19 cellular contexts compared by ENCODE assay signal in genomic region chr6:149074832-149075258, GRCh38.
A peak's percentile ranks its signal among the peaks of the same experiment; 100 is the strongest.
DNase-seq lines count a peak whose midpoint lies in the region; ATAC-seq, FAIRE-seq and TF ChIP-seq lines count a peak whose summit lies in the region.
"Had no signal": no experiment of that assay in that cellular context is flagged by ENCODE, and none has a peak within 500 bp of the region (broad histone marks: within the 10 kb centered on the region; RNA-seq: fewer than 3 reads in every experiment).

No MANE protein-coding gene starts in this region.

- no TSS peak for BruUV-seq in MCF 10A (replicated peaks; lab: Mats Ljungman, UMichigan)

- 50% methylated on average over 2 of the region's 2 CpGs for WGBS in right lobe of liver (ENCODE audit: insufficient coverage, low coverage, low lambda C conversion rate, missing lambda C conversion rate)

- no peaks in the 10 kb centered on the region for H3K36me3 ChIP-seq in breast epithelium
- no peaks in the 10 kb centered on the region for H3K36me3 ChIP-seq in right lobe of liver

- TF ChIP-seq POLR2A in breast epithelium (IDR thresholded peaks at IDR 0.05) (no peak), right lobe of liver (IDR thresholded peaks at IDR 0.05) (no peak)

- H3K27ac Mint-ChIP-seq in MCF 10A (ENCODE audit: low read depth, unreplicated experiment) (peak overlapping the region; percentile 70), T-helper 17 cell (peak overlapping the region; percentile 93)
- H3K27ac Mint-ChIP-seq: CD14-positive monocyte had no signal

- ATAC-seq in T-helper 17 cell (no peak), right lobe of liver (peak in 3 of 4 donors; percentile 37 to 44 (median 42))
- ATAC-seq: GM12878 had no signal

- no peaks in the 10 kb centered on the region for H3K4me1 ChIP-seq in breast epithelium
- H3K4me1 ChIP-seq in right lobe of liver: peaks cover 0 to 6% (median 2%) of the 10 kb centered on the region in 4 donors

- no peak overlapping the region for H3K4me3 ChIP-seq in breast epithelium
- no peak overlapping the region for H3K4me3 ChIP-seq in right lobe of liver
- H3K4me3 ChIP-seq in dorsolateral prefrontal cortex: no peak overlapping the region
- H3K4me3 ChIP-seq: GM12878, GM23248 had no signal

- H3K4me3 Mint-ChIP-seq in MCF 10A (ENCODE audit: unreplicated experiment) (no peak overlapping the region), T-helper 17 cell (no peak overlapping the region)
- H3K4me3 Mint-ChIP-seq: CD14-positive monocyte had no signal

- H3K27me3 ChIP-seq in breast epithelium: no peaks in the 10 kb centered on the region
- H3K27me3 ChIP-seq in right lobe of liver: no peaks in the 10 kb centered on the region
- no peaks in the 10 kb centered on the region for H3K27me3 ChIP-seq in dorsolateral prefrontal cortex

- H3K9me3 Mint-ChIP-seq in MCF 10A (ENCODE audit: unreplicated experiment): peaks cover 7% of the 10 kb centered on the region

- CTCF ChIA-PET in MCF 10A (lab: Yijun Ruan, JAX): interaction anchor here (0.6 to 1.8 kb wide), 7 partner anchors 13 to 248 kb away, joined by 3 to 7 read pairs (median 5); no protein-coding TSS in a partner anchor

- H3K9me3 ChIP-seq in breast epithelium (no peaks in the 10 kb centered on the region), T-helper 17 cell (ENCODE audit: control insufficient read depth, low read length, poor library complexity, severe bottlenecking) (no peaks in the 10 kb centered on the region), right lobe of liver (no peaks in the 10 kb centered on the region)

- TF ChIP-seq CTCF in MCF 10A (IDR thresholded peaks at IDR 0.05; ENCODE audit: unreplicated experiment): no peak
- no peak for TF ChIP-seq CTCF in breast epithelium (IDR thresholded peaks at IDR 0.05)
- TF ChIP-seq CTCF in right lobe of liver (IDR thresholded peaks at IDR 0.05): no peak
- TF ChIP-seq CTCF in dorsolateral prefrontal cortex (IDR thresholded peaks at IDR 0.05 in 54 of 56, conservative IDR thresholded peaks at IDR 0.05 in 2 of 56; ENCODE audit: low read depth in 1 of 56, partially characterized antibody in 56 of 56): no peak

- H3K36me3 Mint-ChIP-seq in MCF 10A (ENCODE audit: insufficient read depth, unreplicated experiment) (peaks cover 4% of the 10 kb centered on the region), T-helper 17 cell (ENCODE audit: low read depth) (no peaks in the 10 kb centered on the region)
- H3K36me3 Mint-ChIP-seq: CD14-positive monocyte had no signal

- H3K27me3 Mint-ChIP-seq in MCF 10A (ENCODE audit: insufficient read depth, unreplicated experiment) (no peaks in the 10 kb centered on the region), T-helper 17 cell (no peaks in the 10 kb centered on the region)

- POLR2A ChIA-PET in MCF 10A (lab: Yijun Ruan, JAX): interaction anchor here (1.0 to 5.7 kb wide), 5 partner anchors 11 to 243 kb away, joined by 3 to 78 read pairs (median 4); partner anchors contain the start of gene TAB2

- H3K27ac ChIP-seq in breast epithelium (no peak overlapping the region), right lobe of liver (no peak overlapping the region), dorsolateral prefrontal cortex (no peak overlapping the region)
- H3K27ac ChIP-seq: GM23248, RWPE1 had no signal

- FAIRE-seq in frontal cortex (lab: Jason Lieb, UNC): no peak

- intact Hi-C loops in MCF 10A (cut with micrococcal nuclease): no loop called here
- intact Hi-C loops in breast epithelium (cut with DNase I; ENCODE audit: low total_unique reads): no loop called here
- intact Hi-C loops in right lobe of liver (cut with DNase I): no loop called here
- intact Hi-C loops in dorsolateral prefrontal cortex (cut with DNase I): loop anchor here in 1 of 2 donors (5.0 kb wide), 1 partner anchor 38 kb away; no protein-coding TSS in a partner anchor

- H3K4me1 Mint-ChIP-seq in MCF 10A (ENCODE audit: insufficient read depth, unreplicated experiment) (peaks cover 13% of the 10 kb centered on the region), T-helper 17 cell (peaks cover 19% of the 10 kb centered on the region)

- DNase-seq in MCF 10A (ENCODE audit: unreplicated experiment) (no peak), breast epithelium (ENCODE audit: low spot score in 2 of 2) (no peak), T-helper 17 cell (no peak), right lobe of liver (no peak), dorsolateral prefrontal cortex (no peak), frontal cortex (ENCODE audit: low spot score in 2 of 2) (no peak), CD1c-positive myeloid dendritic cell (ENCODE audit: extremely low spot score) (no peak)
- DNase-seq: COR-L47, DMS 273 treated with DMSO at 0.1 percent for 48 hours, EL, GM23248, HCEC 1CT, NCI-H1105, NCI-H2081 treated with DMSO at 0.1 percent for 48 hours, NCI-H226, NCI-H524 treated with DMSO at 0.1 percent for 48 hours had no signal
